ENCODE assay signal across 8 cellular contexts in the genomic region with DNA sequence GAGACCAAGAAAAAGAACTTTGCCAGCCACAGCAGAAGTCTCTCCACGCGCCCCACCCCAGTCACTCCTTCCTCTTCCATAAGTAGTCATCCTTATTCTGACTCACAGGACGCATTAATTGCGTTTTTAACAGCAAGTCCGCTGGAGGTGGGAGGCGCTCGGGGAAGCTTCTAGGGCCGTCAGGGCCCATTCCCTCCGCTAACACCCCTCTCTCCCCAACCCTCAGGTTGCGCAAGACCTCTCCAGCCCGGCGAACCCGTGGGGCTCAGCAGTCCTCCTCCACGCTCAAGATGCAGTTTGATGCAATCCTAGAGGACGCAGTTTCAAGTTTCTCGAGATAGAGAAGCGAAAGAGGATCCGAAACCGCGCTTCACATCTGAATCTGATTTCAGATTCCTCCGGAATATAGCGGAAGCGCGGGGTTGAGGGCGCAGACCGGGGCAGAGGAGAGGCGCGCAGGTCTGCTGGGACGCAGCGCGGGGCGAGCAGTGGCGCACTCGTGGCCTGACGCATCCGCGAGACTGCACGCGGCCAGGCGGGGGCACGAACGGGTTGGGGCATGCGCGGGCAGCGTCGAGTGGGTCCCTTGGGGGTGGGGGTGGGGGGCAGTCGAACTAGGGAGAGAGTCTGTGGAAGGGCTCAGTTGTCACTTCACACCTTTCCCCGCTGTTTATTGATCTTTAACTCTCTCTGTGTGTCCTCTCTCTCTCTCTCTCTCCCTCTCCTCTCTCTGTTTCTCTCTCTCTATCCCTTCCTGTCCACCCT. TPM values are rescaled to one million over a fixed set of nuclear protein-coding genes. Genes with fewer than 3 reads are reported as not detected.
DNase-seq lines count a peak whose midpoint lies in the region; ATAC-seq and TF ChIP-seq lines count a peak whose summit lies in the region.

No MANE protein-coding gene starts in this region.

- peak overlapping the region; percentile 68 for H3K27ac Mint-ChIP-seq in CD4-positive, alpha-beta T cell
- peak overlapping the region; percentile 78 for H3K27ac Mint-ChIP-seq in activated T-cell treated with anti-CD3 and anti-CD28 coated beads, Interleukin-2, amount 50 U/mL, for 24 hours

- no peaks in the 10 kb centered on the region for H3K27me3 Mint-ChIP-seq in CD4-positive, alpha-beta T cell
- H3K27me3 Mint-ChIP-seq in activated T-cell treated with anti-CD3 and anti-CD28 coated beads, Interleukin-2, amount 50 U/mL, for 24 hours, result peaks cover 17% of the 10 kb centered on the region

- TF ChIP-seq POLR2A in GM19099 (IDR thresholded peaks at IDR 0.05; ENCODE audit: extremely low read depth, insufficient read length, low read depth), result peak; percentile 42

- peak overlapping the region; percentile 94 for H3K4me3 Mint-ChIP-seq in CD4-positive, alpha-beta T cell
- H3K4me3 Mint-ChIP-seq in activated T-cell treated with anti-CD3 and anti-CD28 coated beads, Interleukin-2, amount 50 U/mL, for 24 hours, result peak overlapping the region; percentile 77

- intact Hi-C loops in CD4-positive, alpha-beta T cell (cut with DNase I, micrococcal nuclease), result no loop called here

- no peaks in the 10 kb centered on the region for H3K9me3 ChIP-seq in CD4-positive, alpha-beta T cell (ENCODE audit: control insufficient read depth, low read length)

- no peak overlapping the region for H3K27ac ChIP-seq in CD4-positive, alpha-beta T cell (ENCODE audit: low read depth, low read length)

- POLR2A ChIA-PET in CD4-positive, alpha-beta T cell (lab: Charles Lee), result interaction anchor here (1.1 kb wide), 1 partner anchor 10 kb away, joined by 3 read pairs; no protein-coding TSS in a partner anchor

- no peak for TF ChIP-seq CTCF in CD4-positive, alpha-beta T cell (IDR thresholded peaks at IDR 0.05)

- no peaks in the 10 kb centered on the region for H3K27me3 ChIP-seq in CD4-positive, alpha-beta T cell (ENCODE audit: control insufficient read depth, insufficient read depth, low read length)

- peak in 9 of 10 experiments; percentile 12 to 55 (median 29) for DNase-seq in CD4-positive, alpha-beta T cell
- peak; percentile 100 for DNase-seq in NOMO-1 treated with dmso at 0.1 percent for 144 hours (lab: John Stamatoyannopoulos, UW; ENCODE audit: unreplicated experiment)
- peak; percentile 75 for DNase-seq in activated T-cell treated with anti-CD3 and anti-CD28 coated beads, Interleukin-2, amount 50 U/mL, for 24 hours
- peak; percentile 94 for DNase-seq in fibroblast of gingiva (ENCODE audit: low read depth)
- DNase-seq in myocyte (ENCODE audit: low read depth), result peak; percentile 73
- peak; percentile 78 for DNase-seq in stimulated activated naive CD8-positive, alpha-beta T cell treated with anti-CD3 and anti-CD28 coated beads, Interleukin-15, Interleukin-2, amounts not matched to agents 100 U/mL and 50 U/mL, for 24 hours

- H3K36me3 Mint-ChIP-seq in CD4-positive, alpha-beta T cell (ENCODE audit: low read depth), result no peaks in the 10 kb centered on the region
- H3K36me3 Mint-ChIP-seq in activated T-cell treated with anti-CD3 and anti-CD28 coated beads, Interleukin-2, amount 50 U/mL, for 24 hours (ENCODE audit: low read depth), result no peaks in the 10 kb centered on the region

- CTCF ChIA-PET in CD4-positive, alpha-beta T cell (lab: Charles Lee), result no interaction called here

- peaks cover 14% of the 10 kb centered on the region for H3K4me1 Mint-ChIP-seq in CD4-positive, alpha-beta T cell (ENCODE audit: low read depth)
- peaks cover 11% of the 10 kb centered on the region for H3K4me1 Mint-ChIP-seq in activated T-cell treated with anti-CD3 and anti-CD28 coated beads, Interleukin-2, amount 50 U/mL, for 24 hours (ENCODE audit: low read depth)

- ATAC-seq in CD4-positive, alpha-beta T cell (ENCODE audit: poor library complexity), result peak; percentile 86
- peak; percentile 93 for ATAC-seq in HG03280 (IDR thresholded peaks at IDR 0.05; ENCODE audit: unreplicated experiment)
- peak; percentile 91 for ATAC-seq in stimulated activated naive CD8-positive, alpha-beta T cell treated with anti-CD3 and anti-CD28 coated beads, Interleukin-15, Interleukin-2, amounts not matched to agents 100 U/mL and 50 U/mL, for 24 hours

- H3K9me3 Mint-ChIP-seq in CD4-positive, alpha-beta T cell, result no peaks in the 10 kb centered on the region
- H3K9me3 Mint-ChIP-seq in activated T-cell treated with anti-CD3 and anti-CD28 coated beads, Interleukin-2, amount 50 U/mL, for 24 hours, result no peaks in the 10 kb centered on the region

RNA-seq across cellular contexts. Expression of a gene that starts 37.8 kb away (rescaled TPM):
- total RNA-seq in CD4-positive, alpha-beta T cell, result 100 to 1,000 TPM; 191 to 206 TPM
- 1,253 and 1,265 TPM in 2 replicates for total RNA-seq in myocyte
- 2,472 TPM for polyA plus RNA-seq in myocyte (2012)

Comparison
In these comparisons a context has a peak if more than half of its experiments do, and no peak if none do; other contexts are left out.
1. DNase-seq: peak in every context shown above with its lines; median percentile 100 in NOMO-1 treated with dmso at 0.1 percent for 144 hours; 94 in fibroblast of gingiva; 78 in stimulated activated naive CD8-positive, alpha-beta T cell treated with anti-CD3 and anti-CD28 coated beads, Interleukin-15, Interleukin-2, amounts not matched to agents 100 U/mL and 50 U/mL, for 24 hours; 75 in activated T-cell treated with anti-CD3 and anti-CD28 coated beads, Interleukin-2, amount 50 U/mL, for 24 hours; 73 in myocyte; 29 in CD4-positive, alpha-beta T cell.